ENCODE assay signal across 10 cellular contexts in genomic region chr1:36542962-36543515, GRCh38.
DNase-seq lines count a peak whose midpoint lies in the region; ATAC-seq, FAIRE-seq and TF ChIP-seq lines count a peak whose summit lies in the region.
"Had no signal": no experiment of that assay in that cellular context is flagged by ENCODE, and none has a peak within 500 bp of the region (broad histone marks: within the 10 kb centered on the region; RNA-seq: fewer than 3 reads in every experiment).

No MANE protein-coding gene starts in this region.

- no peak for TF ChIP-seq CTCF in bronchial epithelial cell (IDR thresholded peaks at IDR 0.05; ENCODE audit: insufficient read depth, low read length, severe bottlenecking)

- no peak overlapping the region for H3K4me3 Mint-ChIP-seq in stimulated activated effector memory CD8-positive, alpha-beta T cell treated with anti-CD3 and anti-CD28 coated beads, Interleukin-12 subunit alpha, Interleukin-12 subunit beta, amount 100 ng/mL, for 72 hours

- no peaks in the 10 kb centered on the region for H3K4me1 Mint-ChIP-seq in stimulated activated effector memory CD8-positive, alpha-beta T cell treated with anti-CD3 and anti-CD28 coated beads, Interleukin-12 subunit alpha, Interleukin-12 subunit beta, amount 100 ng/mL, for 72 hours

- H3K36me3 Mint-ChIP-seq in stimulated activated effector memory CD8-positive, alpha-beta T cell treated with anti-CD3 and anti-CD28 coated beads, Interleukin-12 subunit alpha, Interleukin-12 subunit beta, amount 100 ng/mL, for 72 hours, result no peaks in the 10 kb centered on the region

- H3K36me3 ChIP-seq in bronchial epithelial cell (ENCODE audit: control insufficient read depth, insufficient read depth, low read length), result no peaks in the 10 kb centered on the region
- H3K36me3 ChIP-seq: BLaER1 treated with 17β-estradiol and CSF1 and Interleukin-3, amounts not matched to agents 10 nM and 100 nM; neutrophil had no signal

- ATAC-seq in stimulated activated effector memory CD8-positive, alpha-beta T cell treated with anti-CD3 and anti-CD28 coated beads, Interleukin-12 subunit alpha, Interleukin-12 subunit beta, amount 100 ng/mL, for 72 hours, result peak; percentile 21
- ATAC-seq in GM21825 (IDR thresholded peaks at IDR 0.05; ENCODE audit: unreplicated experiment), result no peak

- H3K9me3 Mint-ChIP-seq in stimulated activated effector memory CD8-positive, alpha-beta T cell treated with anti-CD3 and anti-CD28 coated beads, Interleukin-12 subunit alpha, Interleukin-12 subunit beta, amount 100 ng/mL, for 72 hours, result no peaks in the 10 kb centered on the region

- FAIRE-seq in bronchial epithelial cell (lab: Jason Lieb, UNC), result peak; percentile 52

- DNase-seq in NCI-H510A treated with DMSO at 0.1 percent for 48 hours (lab: John Stamatoyannopoulos, UW), result peak; percentile 64
- DNase-seq in NCI-H510A (lab: John Stamatoyannopoulos, UW), result no peak
- peak; percentile 27 for DNase-seq in NCI-H1436 (lab: John Stamatoyannopoulos, UW)
- DNase-seq in bronchial epithelial cell (ENCODE audit: low read depth), result no peak
- DNase-seq in stimulated activated effector memory CD8-positive, alpha-beta T cell treated with anti-CD3 and anti-CD28 coated beads, Interleukin-12 subunit alpha, Interleukin-12 subunit beta, amount 100 ng/mL, for 72 hours (ENCODE audit: low spot score in 2 of 2), result no peak
- DNase-seq in epidermal melanocyte (ENCODE audit: insufficient read length, low spot score), result no peak
- DNase-seq in glomerular visceral epithelial cell (ENCODE audit: extremely low spot score), result no peak

- H3K27me3 ChIP-seq in bronchial epithelial cell (ENCODE audit: control insufficient read depth, insufficient read depth, low read length), result peaks cover 1% of the 10 kb centered on the region
- H3K27me3 ChIP-seq: BLaER1 treated with 17β-estradiol and CSF1 and Interleukin-3, amounts not matched to agents 10 nM and 100 nM had no signal

- no peak overlapping the region for H3K27ac Mint-ChIP-seq in stimulated activated effector memory CD8-positive, alpha-beta T cell treated with anti-CD3 and anti-CD28 coated beads, Interleukin-12 subunit alpha, Interleukin-12 subunit beta, amount 100 ng/mL, for 72 hours

- no peak overlapping the region for H3K4me3 ChIP-seq in bronchial epithelial cell (ENCODE audit: low read depth, low read length)
- H3K4me3 ChIP-seq: BLaER1 treated with 17β-estradiol and CSF1 and Interleukin-3, amounts not matched to agents 10 nM and 100 nM had no signal

Comparison
In these comparisons a context has a peak if more than half of its experiments do, and no peak if none do; other contexts are left out.
1. DNase-seq: peak in NCI-H510A treated with DMSO at 0.1 percent for 48 hours (single experiment) and NCI-H1436 (single experiment); none in NCI-H510A (single experiment), bronchial epithelial cell (single experiment), stimulated activated effector memory CD8-positive, alpha-beta T cell treated with anti-CD3 and anti-CD28 coated beads, Interleukin-12 subunit alpha, Interleukin-12 subunit beta, amount 100 ng/mL, for 72 hours (0 of 2), epidermal melanocyte (single experiment) and glomerular visceral epithelial cell (single experiment).